8 cellular contexts compared by ENCODE assay signal in the genomic region with DNA sequence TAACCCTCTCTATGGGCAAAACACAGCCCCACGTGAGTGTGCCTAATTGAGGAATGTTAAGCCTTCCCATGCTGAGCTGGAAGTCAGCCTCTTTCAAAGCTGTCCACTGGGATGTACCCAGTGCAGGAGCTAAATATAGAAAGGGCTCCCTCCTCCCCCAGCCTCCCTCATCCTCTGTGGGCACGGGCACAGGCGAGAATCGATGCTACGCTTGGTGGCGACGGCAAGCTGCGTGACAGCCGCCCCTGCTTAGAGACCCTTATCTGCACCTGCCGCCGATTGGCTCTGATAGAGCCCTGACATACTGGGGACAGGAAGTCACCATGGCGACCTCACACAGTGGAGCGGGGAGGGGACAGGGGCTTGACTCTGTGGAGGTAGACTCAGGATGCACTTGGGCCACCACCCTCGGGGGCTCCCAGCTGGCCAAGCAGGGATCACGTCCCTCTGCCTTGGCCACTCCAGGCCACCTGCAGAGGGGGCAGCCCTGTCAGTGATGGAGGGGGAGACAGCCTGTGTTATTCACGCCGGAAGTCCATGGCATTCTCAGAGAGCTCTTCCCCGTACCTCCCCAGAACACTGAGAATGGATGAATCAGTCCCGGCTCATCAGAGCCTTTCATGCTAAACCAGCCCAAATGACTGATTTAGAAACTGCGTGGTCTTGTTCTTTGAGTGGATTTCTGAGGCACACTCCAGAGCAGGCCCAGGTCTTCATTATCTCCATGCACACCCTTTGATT.
DNase-seq lines count a peak whose midpoint lies in the region; ATAC-seq and TF ChIP-seq lines count a peak whose summit lies in the region.

No MANE protein-coding gene starts in this region.

- DNase-seq in BE2C (peak; percentile 39), M059J (ENCODE audit: low read depth) (peak; percentile 21), left kidney (ENCODE audit: low read depth, low spot score) (peak; percentile 69), CD1c-positive myeloid dendritic cell (ENCODE audit: extremely low spot score) (no peak), omental fat pad (ENCODE audit: low spot score) (no peak)
- peak; percentile 43 to 48 for DNase-seq in activated T-cell treated with anti-CD3 and anti-CD28 coated beads, Interleukin-2, amount 50 U/mL, for 72 hours
- no peak for DNase-seq in effector CD4-positive, alpha-beta T cell

- peaks cover 13% of the 10 kb centered on the region; the same call in 1 of the 2 replicates for H3K4me1 ChIP-seq in BE2C

- peak overlapping the region; percentile 38 to 48 for H3K4me3 Mint-ChIP-seq in activated T-cell treated with anti-CD3 and anti-CD28 coated beads, Interleukin-2, amount 50 U/mL, for 72 hours

- no peaks in the 10 kb centered on the region for H3K36me3 Mint-ChIP-seq in activated T-cell treated with anti-CD3 and anti-CD28 coated beads, Interleukin-2, amount 50 U/mL, for 72 hours (ENCODE audit: insufficient read depth in 2 of 2)

- no peaks in the 10 kb centered on the region for H3K9me3 Mint-ChIP-seq in activated T-cell treated with anti-CD3 and anti-CD28 coated beads, Interleukin-2, amount 50 U/mL, for 72 hours

- peak overlapping the region; percentile 32 for H3K4me3 ChIP-seq in BE2C (ENCODE audit: low read depth, low read length)

- H3K27me3 Mint-ChIP-seq in activated T-cell treated with anti-CD3 and anti-CD28 coated beads, Interleukin-2, amount 50 U/mL, for 72 hours (ENCODE audit: low read depth): peaks cover 43% of the 10 kb centered on the region

- TF ChIP-seq CTCF in BE2C (IDR thresholded peaks at IDR 0.05; ENCODE audit: low read depth, low read length) (no peak), omental fat pad (IDR thresholded peaks at IDR 0.05) (no peak)

- H3K27me3 ChIP-seq in BE2C: no peaks in the 10 kb centered on the region

- no peaks in the 10 kb centered on the region for H3K36me3 ChIP-seq in BE2C

- H3K27ac Mint-ChIP-seq in activated T-cell treated with anti-CD3 and anti-CD28 coated beads, Interleukin-2, amount 50 U/mL, for 72 hours: no peak overlapping the region

- H3K9me3 ChIP-seq in BE2C: no peaks in the 10 kb centered on the region

- ATAC-seq in activated T-cell treated with anti-CD3 and anti-CD28 coated beads, Interleukin-2, amount 50 U/mL, for 72 hours (replicated peaks in 1 of 2): peak; percentile 86 to 88
- no peak for ATAC-seq in omental fat pad (ENCODE audit: low FRiP score)
- ATAC-seq in GM18520 (IDR thresholded peaks at IDR 0.05; ENCODE audit: unreplicated experiment): no peak

- peaks cover 22% of the 10 kb centered on the region for H3K4me1 Mint-ChIP-seq in activated T-cell treated with anti-CD3 and anti-CD28 coated beads, Interleukin-2, amount 50 U/mL, for 72 hours (ENCODE audit: low read depth)

Comparison
In these comparisons a context has a peak if more than half of its experiments do, and no peak if none do; other contexts are left out.
1. DNase-seq: peak in BE2C (single experiment), M059J (single experiment), activated T-cell treated with anti-CD3 and anti-CD28 coated beads, Interleukin-2, amount 50 U/mL, for 72 hours (2 of 2) and left kidney (single experiment); none in effector CD4-positive, alpha-beta T cell (single experiment), CD1c-positive myeloid dendritic cell (single experiment) and omental fat pad (single experiment).
2. ATAC-seq: peak in activated T-cell treated with anti-CD3 and anti-CD28 coated beads, Interleukin-2, amount 50 U/mL, for 72 hours (2 of 2); none in omental fat pad (single experiment) and GM18520 (single experiment).